In the genomic region with DNA sequence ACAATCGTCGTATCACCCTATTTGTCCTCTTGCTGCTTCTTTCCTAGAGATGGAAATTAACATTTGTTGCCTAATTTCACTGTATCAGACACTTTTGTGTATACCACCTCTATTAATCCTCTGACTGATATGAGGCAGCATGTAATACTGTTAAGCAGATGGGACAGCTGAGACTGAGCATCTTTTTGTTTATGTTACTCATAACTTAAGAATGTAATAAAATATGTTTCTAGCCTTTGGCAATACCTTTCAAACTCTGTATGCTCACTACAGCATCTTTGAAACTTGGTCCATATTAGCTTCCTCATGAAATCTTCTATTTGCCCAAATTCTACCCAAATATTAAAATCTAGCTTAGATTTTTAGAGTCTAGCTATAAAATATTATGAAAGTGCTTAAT, we compare ENCODE assay signal across 1 cellular context.
TF ChIP-seq lines count a peak whose summit lies in the region.

No MANE protein-coding gene starts in this region.

TF ChIP-seq in IMR-90, 13 proteins besides CTCF, POLR2A, EP300 and RAD21 (continued from another document):
- TF ChIP-seq SMC3 (IDR thresholded peaks at IDR 0.05; ENCODE audit: low read depth, low read length), result no peak
- TF ChIP-seq, protein P1, sequence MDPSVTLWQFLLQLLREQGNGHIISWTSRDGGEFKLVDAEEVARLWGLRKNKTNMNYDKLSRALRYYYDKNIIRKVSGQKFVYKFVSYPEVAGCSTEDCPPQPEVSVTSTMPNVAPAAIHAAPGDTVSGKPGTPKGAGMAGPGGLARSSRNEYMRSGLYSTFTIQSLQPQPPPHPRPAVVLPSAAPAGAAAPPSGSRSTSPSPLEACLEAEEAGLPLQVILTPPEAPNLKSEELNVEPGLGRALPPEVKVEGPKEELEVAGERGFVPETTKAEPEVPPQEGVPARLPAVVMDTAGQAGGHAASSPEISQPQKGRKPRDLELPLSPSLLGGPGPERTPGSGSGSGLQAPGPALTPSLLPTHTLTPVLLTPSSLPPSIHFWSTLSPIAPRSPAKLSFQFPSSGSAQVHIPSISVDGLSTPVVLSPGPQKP (IDR thresholded peaks at IDR 0.05; ENCODE audit: borderline replicate concordance, low read depth, low read length), result no peak
- TF ChIP-seq MXI1 (IDR thresholded peaks at IDR 0.05; ENCODE audit: borderline replicate concordance, low read depth, low read length), result no peak
- TF ChIP-seq MAZ (IDR thresholded peaks at IDR 0.05; ENCODE audit: borderline replicate concordance, low read depth, low read length), result no peak
- no peak for TF ChIP-seq NFE2L2 (IDR thresholded peaks at IDR 0.05; ENCODE audit: low read depth, low read length)
- no peak for TF ChIP-seq MAFK (IDR thresholded peaks at IDR 0.05; ENCODE audit: low read depth, low read length)
- TF ChIP-seq RCOR1 (IDR thresholded peaks at IDR 0.05; ENCODE audit: insufficient replicate concordance, low read length), result no peak
- no peak for TF ChIP-seq FOS (IDR thresholded peaks at IDR 0.05; ENCODE audit: low read depth, low read length)
- no peak for TF ChIP-seq RFX5 (IDR thresholded peaks at IDR 0.05; ENCODE audit: low read depth, low read length)
- TF ChIP-seq, protein P2, sequence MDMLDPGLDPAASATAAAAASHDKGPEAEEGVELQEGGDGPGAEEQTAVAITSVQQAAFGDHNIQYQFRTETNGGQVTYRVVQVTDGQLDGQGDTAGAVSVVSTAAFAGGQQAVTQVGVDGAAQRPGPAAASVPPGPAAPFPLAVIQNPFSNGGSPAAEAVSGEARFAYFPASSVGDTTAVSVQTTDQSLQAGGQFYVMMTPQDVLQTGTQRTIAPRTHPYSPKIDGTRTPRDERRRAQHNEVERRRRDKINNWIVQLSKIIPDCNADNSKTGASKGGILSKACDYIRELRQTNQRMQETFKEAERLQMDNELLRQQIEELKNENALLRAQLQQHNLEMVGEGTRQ (IDR thresholded peaks at IDR 0.05; ENCODE audit: low read depth, low read length), result no peak
TF ChIP-seq in IMR-90: peak in this region for 0.
